8 cellular contexts compared by ENCODE assay signal in genomic region chr10:110069502-110069982, GRCh38.
DNase-seq lines count a peak whose midpoint lies in the region; ATAC-seq lines count a peak whose summit lies in the region.

No MANE protein-coding gene starts in this region.

- no peaks in the 10 kb centered on the region for H3K9me3 Mint-ChIP-seq in CD4-positive, CD25-positive, alpha-beta regulatory T cell

- no peaks in the 10 kb centered on the region for H3K9me3 ChIP-seq in CD4-positive, CD25-positive, alpha-beta regulatory T cell (ENCODE audit: control insufficient read depth in 2 of 2, low read length in 2 of 2)
- no peaks in the 10 kb centered on the region for H3K9me3 ChIP-seq in SK-N-MC (ENCODE audit: low read depth, low read length)

- peak overlapping the region; percentile 79 for H3K27ac ChIP-seq in CD4-positive, CD25-positive, alpha-beta regulatory T cell (ENCODE audit: insufficient read depth, low read length, poor library complexity, severe bottlenecking)
- peak overlapping the region; percentile 46; the same call in 1 of the 2 replicates for H3K27ac ChIP-seq in SK-N-MC

- ATAC-seq in CD4-positive, CD25-positive, alpha-beta regulatory T cell (ENCODE audit: low read depth in 2 of 2), result peak; percentile 70 to 80
- peak; percentile 68 for ATAC-seq in HG03108 (IDR thresholded peaks at IDR 0.05; ENCODE audit: unreplicated experiment)

- H3K36me3 Mint-ChIP-seq in CD4-positive, CD25-positive, alpha-beta regulatory T cell, result peaks cover 12% of the 10 kb centered on the region

- H3K4me3 ChIP-seq in CD4-positive, CD25-positive, alpha-beta regulatory T cell (ENCODE audit: low read depth, low read length), result peak overlapping the region; percentile 83
- no peak overlapping the region for H3K4me3 ChIP-seq in SK-N-MC

- no peak overlapping the region for H3K9ac ChIP-seq in SK-N-MC (ENCODE audit: insufficient read length)

- intact Hi-C loops in posterior cingulate gyrus (cut with DNase I), result loop anchor here (10.0 kb wide), 1 partner anchor 55 kb away; no protein-coding TSS in a partner anchor

- H3K27ac Mint-ChIP-seq in CD4-positive, CD25-positive, alpha-beta regulatory T cell, result peak overlapping the region; percentile 37 to 99 (median 83)

- peaks cover 50 to 94% (median 73%) of the 10 kb centered on the region in 4 donors for H3K4me1 Mint-ChIP-seq in CD4-positive, CD25-positive, alpha-beta regulatory T cell

- H3K27me3 ChIP-seq in CD4-positive, CD25-positive, alpha-beta regulatory T cell (ENCODE audit: control insufficient read depth, insufficient read depth, low read length), result no peaks in the 10 kb centered on the region

- no peaks in the 10 kb centered on the region for H3K27me3 Mint-ChIP-seq in CD4-positive, CD25-positive, alpha-beta regulatory T cell

- H3K4me3 Mint-ChIP-seq in CD4-positive, CD25-positive, alpha-beta regulatory T cell, result peak overlapping the region; percentile 57 to 82 (median 73)

- H3K36me3 ChIP-seq in CD4-positive, CD25-positive, alpha-beta regulatory T cell (ENCODE audit: control insufficient read depth, insufficient read depth, low read length), result no peaks in the 10 kb centered on the region
- H3K36me3 ChIP-seq in SK-N-MC (ENCODE audit: insufficient read depth, low read length), result no peaks in the 10 kb centered on the region

- DNase-seq in CD4-positive, CD25-positive, alpha-beta regulatory T cell, result peak in 2 of 3 donors; percentile 58 to 86
- DNase-seq in GM19238 (ENCODE audit: insufficient read length, low spot score), result peak; percentile 16
- DNase-seq in SK-N-MC (ENCODE audit: low read depth, low spot score), result no peak
- peak; percentile 35 to 39 for DNase-seq in lung microvascular endothelial cell (ENCODE audit: low read depth in 2 of 2)
- DNase-seq in posterior cingulate gyrus, result no peak
- DNase-seq in anterior cingulate cortex (lab: John Stamatoyannopoulos, UW), result no peak
- no peak for DNase-seq in T-helper 9 cell

- peaks cover 82% of the 10 kb centered on the region for H3K4me1 ChIP-seq in CD4-positive, CD25-positive, alpha-beta regulatory T cell (ENCODE audit: control insufficient read depth, insufficient read depth, low read length, poor library complexity, severe bottlenecking)

Comparison
In these comparisons a context has a peak if more than half of its experiments do, and no peak if none do; other contexts are left out.
1. DNase-seq: peak in CD4-positive, CD25-positive, alpha-beta regulatory T cell (2 of 3), GM19238 (single experiment) and lung microvascular endothelial cell (2 of 2); none in SK-N-MC (single experiment), posterior cingulate gyrus (0 of 10), anterior cingulate cortex (0 of 58) and T-helper 9 cell (single experiment).